Comparison of ENCODE assay signal across 8 cellular contexts in genomic region chr11:9386901-9387300, GRCh38. TPM values are rescaled to one million over a fixed set of nuclear protein-coding genes. Genes with fewer than 3 reads are reported as not detected.
DNase-seq lines count a peak whose midpoint lies in the region; ATAC-seq and TF ChIP-seq lines count a peak whose summit lies in the region.

No MANE protein-coding gene starts in this region.

- H3K27ac Mint-ChIP-seq in activated CD8-positive, alpha-beta memory T cell treated with anti-CD3 and anti-CD28 coated beads, Interleukin-2, amount 10 ng/mL, durations not matched to agents 7 days and 5 days = peak overlapping the region; percentile 49
- H3K27ac Mint-ChIP-seq in chondrocyte (ENCODE audit: unreplicated experiment) = peak overlapping the region; percentile 29

- H3K4me3 Mint-ChIP-seq in activated CD8-positive, alpha-beta memory T cell treated with anti-CD3 and anti-CD28 coated beads, Interleukin-2, amount 10 ng/mL, durations not matched to agents 7 days and 5 days = no peak overlapping the region
- peak overlapping the region; percentile 1 for H3K4me3 Mint-ChIP-seq in chondrocyte (ENCODE audit: unreplicated experiment)

- no peak for DNase-seq in activated CD8-positive, alpha-beta memory T cell treated with anti-CD3 and anti-CD28 coated beads, Interleukin-2, amount 10 ng/mL, durations not matched to agents 7 days and 5 days
- DNase-seq in activated CD8-positive, alpha-beta memory T cell treated with anti-CD3 and anti-CD28 coated beads, Interleukin-2, amount 50 U/mL, for 4 hours = no peak
- peak; percentile 37 for DNase-seq in NOMO-1 treated with DMSO at 0.1 percent for 48 hours (lab: John Stamatoyannopoulos, UW; ENCODE audit: unreplicated experiment)
- DNase-seq in chondrocyte (ENCODE audit: low spot score) = no peak
- DNase-seq in psoas muscle = no peak
- no peak for DNase-seq in effector CD8-positive, alpha-beta T cell (lab: John Stamatoyannopoulos, UW)
- no peak for DNase-seq in amygdala (lab: John Stamatoyannopoulos, UW)

- H3K4me1 ChIP-seq in psoas muscle = peaks cover 29% of the 10 kb centered on the region

- H3K9me3 Mint-ChIP-seq in activated CD8-positive, alpha-beta memory T cell treated with anti-CD3 and anti-CD28 coated beads, Interleukin-2, amount 10 ng/mL, durations not matched to agents 7 days and 5 days (ENCODE audit: low read depth) = no peaks in the 10 kb centered on the region
- no peaks in the 10 kb centered on the region for H3K9me3 Mint-ChIP-seq in chondrocyte (ENCODE audit: low read depth)

- no peak for TF ChIP-seq CTCF in chondrocyte (IDR thresholded peaks at IDR 0.05)
- no peak for TF ChIP-seq CTCF in psoas muscle (IDR thresholded peaks at IDR 0.05)

- peaks cover 0 to 10% of the 10 kb centered on the region in 2 donors for H3K36me3 ChIP-seq in psoas muscle (ENCODE audit: insufficient read depth in 1 of 2, low read depth in 1 of 2)

- H3K4me1 Mint-ChIP-seq in activated CD8-positive, alpha-beta memory T cell treated with anti-CD3 and anti-CD28 coated beads, Interleukin-2, amount 10 ng/mL, durations not matched to agents 7 days and 5 days = peaks cover 44% of the 10 kb centered on the region
- peaks cover 38% of the 10 kb centered on the region for H3K4me1 Mint-ChIP-seq in chondrocyte (ENCODE audit: low read depth)

- no peaks in the 10 kb centered on the region for H3K9me3 ChIP-seq in psoas muscle

- ATAC-seq in activated CD8-positive, alpha-beta memory T cell treated with anti-CD3 and anti-CD28 coated beads, Interleukin-2, amount 10 ng/mL, durations not matched to agents 7 days and 5 days = no peak
- ATAC-seq in psoas muscle (no peak), GM19395 (IDR thresholded peaks at IDR 0.05; ENCODE audit: unreplicated experiment) (no peak)

- WGBS in psoas muscle, 3 donors = 41 to 69% (median 48%) methylated on average over 1 of the region's 1 CpG

- H3K27me3 ChIP-seq in psoas muscle (ENCODE audit: insufficient read depth in 3 of 3, low read length in 2 of 3) = no peaks in the 10 kb centered on the region

- peak overlapping the region; percentile 96 for H3K4me3 ChIP-seq in psoas muscle

- no peaks in the 10 kb centered on the region for H3K27me3 Mint-ChIP-seq in activated CD8-positive, alpha-beta memory T cell treated with anti-CD3 and anti-CD28 coated beads, Interleukin-2, amount 10 ng/mL, durations not matched to agents 7 days and 5 days
- no peaks in the 10 kb centered on the region for H3K27me3 Mint-ChIP-seq in chondrocyte (ENCODE audit: low read depth)

- CTCF ChIA-PET in activated CD8-positive, alpha-beta memory T cell treated with anti-CD3 and anti-CD28 coated beads, Interleukin-2, amount 10 ng/mL, durations not matched to agents 7 days and 5 days (lab: Charles Lee) = interaction anchor here (0.8 to 1.1 kb wide), 4 partner anchors 20 to 427 kb away, joined by 3 read pairs; no protein-coding TSS in a partner anchor

- peaks cover 23% of the 10 kb centered on the region for H3K36me3 Mint-ChIP-seq in activated CD8-positive, alpha-beta memory T cell treated with anti-CD3 and anti-CD28 coated beads, Interleukin-2, amount 10 ng/mL, durations not matched to agents 7 days and 5 days
- H3K36me3 Mint-ChIP-seq in chondrocyte (ENCODE audit: low read depth) = no peaks in the 10 kb centered on the region

- intact Hi-C loops in psoas muscle (cut with DNase I) = no loop called here

- peak overlapping the region; percentile 99 for H3K27ac ChIP-seq in psoas muscle

RNA-seq across cellular contexts. Expression of gene IPO7, which starts 2.4 kb away (rescaled TPM):
- 100 to 1,000 TPM in 1 of 2 experiments, 10 to 100 TPM in 1; 98.5 to 121 TPM for total RNA-seq in activated CD8-positive, alpha-beta memory T cell treated with anti-CD3 and anti-CD28 coated beads, Interleukin-2, amount 10 ng/mL, durations not matched to agents 7 days and 5 days
- total RNA-seq in chondrocyte (113 to 143 TPM (median 114 TPM) in 3 replicates), psoas muscle (100 to 1,000 TPM; 222 to 355 (median 261) TPM)
- 100 to 1,000 TPM; 110 to 261 (median 247) TPM for polyA plus RNA-seq in psoas muscle
